8 cellular contexts compared by ENCODE assay signal in the genomic region with DNA sequence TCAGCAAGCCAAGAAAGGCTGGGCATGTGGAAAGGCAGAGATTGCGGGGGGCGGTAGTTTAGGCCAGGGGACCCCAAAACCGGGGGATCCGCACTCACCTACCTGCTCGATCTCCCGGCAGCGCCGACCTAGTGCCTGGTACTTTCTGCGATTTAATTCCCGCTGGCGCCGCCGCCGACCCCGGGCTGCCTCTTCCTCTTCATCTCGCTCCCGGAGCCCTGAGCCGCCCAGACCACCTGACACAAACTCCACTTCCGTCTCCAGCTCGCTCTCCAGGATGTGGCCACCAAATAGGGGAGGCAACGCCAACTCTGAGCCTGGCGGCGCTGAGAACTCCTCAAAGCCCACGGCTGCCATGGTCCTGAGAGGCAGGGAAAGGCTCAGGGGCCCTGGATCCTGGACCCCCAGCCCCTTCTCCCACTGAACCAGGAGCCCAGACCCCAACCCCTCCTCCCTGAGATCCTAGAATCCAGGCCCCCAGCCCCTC. TPM values are rescaled to one million over a fixed set of nuclear protein-coding genes. Genes with fewer than 3 reads are reported as not detected.
DNase-seq lines count a peak whose midpoint lies in the region; ATAC-seq and TF ChIP-seq lines count a peak whose summit lies in the region.

No MANE protein-coding gene starts in this region.

- no peak for ATAC-seq in HG03565 (IDR thresholded peaks at IDR 0.05; ENCODE audit: unreplicated experiment)

- H3K27ac Mint-ChIP-seq in MCF 10A (ENCODE audit: low read depth, unreplicated experiment), result peak overlapping the region; percentile 98

- peaks cover 6% of the 10 kb centered on the region for H3K4me1 Mint-ChIP-seq in MCF 10A (ENCODE audit: insufficient read depth, unreplicated experiment)

- H3K36me3 ChIP-seq in BJ (ENCODE audit: control insufficient read depth, insufficient read depth, low read length), result peaks cover 13% of the 10 kb centered on the region
- peaks cover 18% of the 10 kb centered on the region for H3K36me3 ChIP-seq in H7 (replicated peaks; ENCODE audit: control insufficient read depth, insufficient read depth, low read length)
- peaks cover 4 to 60% (median 32%) of the 10 kb centered on the region in 6 donors for H3K36me3 ChIP-seq in spleen

- no peaks in the 10 kb centered on the region for H3K27me3 Mint-ChIP-seq in MCF 10A (ENCODE audit: insufficient read depth, unreplicated experiment)

- no peaks in the 10 kb centered on the region for H3K27me3 ChIP-seq in BJ (ENCODE audit: control insufficient read depth, insufficient read depth, low read length)
- no peaks in the 10 kb centered on the region for H3K27me3 ChIP-seq in H7 (ENCODE audit: control insufficient read depth, insufficient read depth, low read length)
- H3K27me3 ChIP-seq in spleen (replicated peaks in 1 of 7), result no peaks in the 10 kb centered on the region

- H3K9me3 Mint-ChIP-seq in MCF 10A (ENCODE audit: unreplicated experiment), result no peaks in the 10 kb centered on the region

- H3K4me3 Mint-ChIP-seq in MCF 10A (ENCODE audit: unreplicated experiment), result peak overlapping the region; percentile 84

- POLR2A ChIA-PET in BJ (lab: Charles Lee), result no interaction called here
- POLR2A ChIA-PET in MCF 10A (lab: Yijun Ruan, JAX), result interaction anchor here (0.5 to 6.8 kb wide), 14 partner anchors 8 to 334 kb away, joined by 3 to 84 read pairs (median 4); a partner anchor contains a TSS

- peak overlapping the region; percentile 67 for H3K4me3 ChIP-seq in BJ (ENCODE audit: low read depth, low read length)
- H3K4me3 ChIP-seq in H7 (ENCODE audit: insufficient read depth, low read depth, low read length), result peak overlapping the region; percentile 83
- peak overlapping the region; percentile 85 to 98 (median 92) for H3K4me3 ChIP-seq in spleen

- CTCF ChIA-PET in BJ (lab: Yijun Ruan, JAX), result interaction anchor here (1.4 kb wide), 1 partner anchor 17 kb away, joined by 4 read pairs; no protein-coding TSS in a partner anchor
- CTCF ChIA-PET in MCF 10A (lab: Yijun Ruan, JAX), result interaction anchor here (0.6 to 0.9 kb wide), 3 partner anchors 18 to 273 kb away, joined by 3 to 7 read pairs (median 3); no protein-coding TSS in a partner anchor

- 2 to 8% (median 7%) methylated on average over 22 to 24 of the region's 24 CpGs for WGBS in spleen, 5 donors

- H3K36me3 Mint-ChIP-seq in MCF 10A (ENCODE audit: insufficient read depth, unreplicated experiment), result peaks cover 57% of the 10 kb centered on the region

- H3K4me1 ChIP-seq in spleen, result peaks cover 17 to 48% (median 33%) of the 10 kb centered on the region in 6 donors

- BruUV-seq in MCF 10A (replicated peaks; lab: Mats Ljungman, UMichigan), result no TSS peak

- TF ChIP-seq POLR2A in spleen (IDR thresholded peaks at IDR 0.05), result no peak

- intact Hi-C loops in MCF 10A (cut with micrococcal nuclease) (no loop called here), spleen (cut with DNase I; ENCODE audit: low total_unique reads) (no loop called here)

- no peaks in the 10 kb centered on the region for H3K9me3 ChIP-seq in spleen

- DNase-seq in BJ (ENCODE audit: low read depth) (no peak), H7 (peak; percentile 71), T-helper 1 cell (peak in 3 of 5 donors; percentile 41 to 66 (median 46)), MCF 10A (ENCODE audit: unreplicated experiment) (no peak), iris pigment epithelial cell (ENCODE audit: low read depth) (peak; percentile 58), spleen (peak; percentile 90), NCI-H526 treated with DMSO at 0.1 percent for 48 hours (lab: John Stamatoyannopoulos, UW) (no peak)

- peak overlapping the region in 7 of 8 donors; percentile 82 to 95 (median 92) for H3K27ac ChIP-seq in spleen

- TF ChIP-seq CTCF in BJ (IDR thresholded peaks at IDR 0.05; ENCODE audit: insufficient read depth, low read depth, low read length) (no peak), MCF 10A (IDR thresholded peaks at IDR 0.05; ENCODE audit: unreplicated experiment) (no peak), spleen (IDR thresholded peaks at IDR 0.05 in 8 of 11, conservative IDR thresholded peaks at IDR 0.05 in 3 of 11) (no peak)

RNA-seq across cellular contexts. Expression of a gene that starts 1.1 kb away (rescaled TPM):
- 15.3 and 18.8 TPM in 2 replicates for polyA plus RNA-seq in BJ (2011; rRNA removed)
- polyA minus RNA-seq in BJ (2011; rRNA and poly(A)+ RNA removed), result 6.8 and 6.9 TPM in 2 replicates
- total RNA-seq in H7 (2014; rRNA removed; shearing (Covaris generic)), result 22.4 and 24.3 TPM in 2 replicates
- 15.6 and 22.8 TPM in 2 replicates for total RNA-seq in MCF 10A (2022)
- 10 to 100 TPM; 16.5 to 22.7 (median 20.1) TPM for total RNA-seq in spleen
- 10 to 100 TPM; 24.8 to 36.5 (median 28.8) TPM for polyA plus RNA-seq in spleen

RNA-seq across cellular contexts. Expression of a gene that starts 1.2 kb away (rescaled TPM):
- 27.7 and 39.4 TPM in 2 replicates for polyA plus RNA-seq in BJ (2011; rRNA removed)
- 14.2 and 17.5 TPM in 2 replicates for polyA minus RNA-seq in BJ (2011; rRNA and poly(A)+ RNA removed)
- 81.7 and 100 TPM in 2 replicates for total RNA-seq in H7 (2014; rRNA removed; shearing (Covaris generic))
- 52.8 and 59.7 TPM in 2 replicates for total RNA-seq in MCF 10A (2022)
- 10 to 100 TPM; 34.7 to 57.0 (median 48.1) TPM for total RNA-seq in spleen
- polyA plus RNA-seq in spleen, result 10 to 100 TPM; 45.5 to 66.2 (median 59.1) TPM

RNA-seq across cellular contexts. Expression of a gene that starts 11.7 kb away (rescaled TPM):
- polyA plus RNA-seq in BJ (2011; rRNA removed), result 26.6 and 45.8 TPM in 2 replicates
- 168 and 237 TPM in 2 replicates for polyA minus RNA-seq in BJ (2011; rRNA and poly(A)+ RNA removed)
- total RNA-seq in H7 (2014; rRNA removed; shearing (Covaris generic)), result 111 and 113 TPM in 2 replicates
- 111 and 128 TPM in 2 replicates for total RNA-seq in MCF 10A (2022)
- 100 to 1,000 TPM in 1 of 7 donors, 10 to 100 TPM in 6; 14.5 to 109 (median 73.5) TPM for total RNA-seq in spleen
- polyA plus RNA-seq in spleen, result 100 to 1,000 TPM; 162 to 197 (median 185) TPM

RNA-seq across cellular contexts. Expression of a gene that starts 13.8 kb away (rescaled TPM):
- 0.27 and 0.66 TPM in 2 replicates for polyA plus RNA-seq in BJ (2011; rRNA removed)
- 0.24 TPM in 1 of 2 replicates, not detected in the other for polyA minus RNA-seq in BJ (2011; rRNA and poly(A)+ RNA removed)
- total RNA-seq in H7 (2014; rRNA removed; shearing (Covaris generic)), result 0.66 and 1.8 TPM in 2 replicates
- 2.9 and 9.2 TPM in 2 replicates for total RNA-seq in MCF 10A (2022)
- 10 to 100 TPM in 6 of 7 donors, 1 to 10 TPM in 1; 9.1 to 49.5 (median 18.3) TPM for total RNA-seq in spleen
- 10 to 100 TPM in 2 of 3 donors, 1 to 10 TPM in 1; 2.4 to 18.2 (median 12.9) TPM for polyA plus RNA-seq in spleen

RNA-seq across cellular contexts. Expression of a gene that starts 23.2 kb away (rescaled TPM):
- polyA plus RNA-seq in BJ (2011; rRNA removed) (6.2 and 6.3 TPM in 2 replicates), spleen (10 to 100 TPM; 17.7 to 34.3 (median 24.6) TPM)
- polyA minus RNA-seq in BJ (2011; rRNA and poly(A)+ RNA removed), result 11.3 and 19.7 TPM in 2 replicates
- 17.0 and 24.9 TPM in 2 replicates for total RNA-seq in H7 (2014; rRNA removed; shearing (Covaris generic))
- total RNA-seq in MCF 10A (2022) (63.2 and 80.5 TPM in 2 replicates), spleen (10 to 100 TPM; 40.7 to 56.1 (median 48.2) TPM)

Comparison
In these comparisons a context has a peak if more than half of its experiments do, and no peak if none do; other contexts are left out.
1. DNase-seq: peak in H7 (single experiment), T-helper 1 cell (3 of 5), iris pigment epithelial cell (single experiment) and spleen (single experiment); none in BJ (single experiment), MCF 10A (single experiment) and NCI-H526 treated with DMSO at 0.1 percent for 48 hours (single experiment).
2. Peak in every context shown above with its lines, with median percentiles within 50 percentile points of each other: H3K4me3 ChIP-seq.